In the genomic region with DNA sequence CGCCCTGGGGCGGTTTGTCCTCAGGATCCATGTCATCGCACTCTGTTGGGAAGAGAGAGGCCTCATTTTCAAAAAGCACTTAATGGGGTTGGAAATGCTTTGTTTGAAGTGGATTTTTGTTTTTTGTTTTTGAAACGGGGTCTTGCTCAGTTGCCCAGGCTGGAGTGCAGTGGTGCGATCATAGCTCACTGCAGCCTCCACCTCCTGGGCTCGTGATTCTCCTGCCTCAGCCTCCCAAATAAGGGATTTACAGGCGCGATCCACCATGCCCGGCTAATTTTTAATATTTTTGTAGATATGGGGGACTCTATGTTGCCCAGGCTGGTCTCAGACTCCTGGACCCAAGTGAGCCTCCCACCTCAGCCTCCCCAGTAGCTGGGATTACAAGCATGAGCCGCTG, we compare ENCODE assay signal across 2 cellular contexts.
TF ChIP-seq lines count a peak whose summit lies in the region.

No MANE protein-coding gene starts in this region.

TF ChIP-seq in HepG2, 621 proteins besides CTCF, POLR2A, EP300 and RAD21 (continues in another document):
- no peak for TF ChIP-seq ADNP (CRISPR knock-in tag; IDR thresholded peaks at IDR 0.05)
- no peak for TF ChIP-seq ZSCAN25 (CRISPR knock-in tag; IDR thresholded peaks at IDR 0.05)
- no peak for TF ChIP-seq RBM22 (optimal IDR thresholded peaks at IDR 0.05; ENCODE audit: low read length)
- no peak for TF ChIP-seq ZNF281 (CRISPR knock-in tag; IDR thresholded peaks at IDR 0.05; ENCODE audit: borderline replicate concordance)
- TF ChIP-seq, protein P1, sequence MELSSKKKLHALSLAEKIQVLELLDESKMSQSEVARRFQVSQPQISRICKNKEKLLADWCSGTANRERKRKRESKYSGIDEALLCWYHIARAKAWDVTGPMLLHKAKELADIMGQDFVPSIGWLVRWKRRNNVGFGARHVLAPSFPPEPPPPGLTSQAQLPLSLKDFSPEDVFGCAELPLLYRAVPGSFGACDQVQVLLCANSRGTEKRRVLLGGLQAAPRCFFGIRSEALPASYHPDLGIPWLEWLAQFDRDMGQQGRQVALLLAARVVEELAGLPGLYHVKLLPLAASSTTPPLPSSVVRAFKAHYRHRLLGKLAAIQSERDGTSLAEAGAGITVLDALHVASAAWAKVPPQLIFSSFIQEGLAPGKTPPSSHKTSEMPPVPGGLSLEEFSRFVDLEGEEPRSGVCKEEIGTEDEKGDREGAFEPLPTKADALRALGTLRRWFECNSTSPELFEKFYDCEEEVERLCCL (CRISPR knock-in tag; IDR thresholded peaks at IDR 0.05; ENCODE audit: borderline replicate concordance): no peak
- no peak for TF ChIP-seq ZBTB34 (CRISPR knock-in tag; IDR thresholded peaks at IDR 0.05)
- TF ChIP-seq ELF4 (CRISPR knock-in tag; IDR thresholded peaks at IDR 0.05; ENCODE audit: borderline replicate concordance): no peak
- TF ChIP-seq ZNF616 (CRISPR knock-in tag; IDR thresholded peaks at IDR 0.05; ENCODE audit: low read depth): no peak
- peak; percentile 70; the same call in 1 of the 2 replicates for TF ChIP-seq ZNF121 (CRISPR knock-in tag; IDR thresholded peaks at IDR 0.05)
- no peak for TF ChIP-seq U2AF2 (IDR thresholded peaks at IDR 0.05; ENCODE audit: low read depth, low read length)
- TF ChIP-seq ZNF770 (CRISPR knock-in tag; IDR thresholded peaks at IDR 0.05): peak; percentile 61; the same call in 1 of the 2 replicates
- TF ChIP-seq KDM5A (IDR thresholded peaks at IDR 0.05; ENCODE audit: borderline replicate concordance, low read length): no peak
- TF ChIP-seq, protein P2, sequence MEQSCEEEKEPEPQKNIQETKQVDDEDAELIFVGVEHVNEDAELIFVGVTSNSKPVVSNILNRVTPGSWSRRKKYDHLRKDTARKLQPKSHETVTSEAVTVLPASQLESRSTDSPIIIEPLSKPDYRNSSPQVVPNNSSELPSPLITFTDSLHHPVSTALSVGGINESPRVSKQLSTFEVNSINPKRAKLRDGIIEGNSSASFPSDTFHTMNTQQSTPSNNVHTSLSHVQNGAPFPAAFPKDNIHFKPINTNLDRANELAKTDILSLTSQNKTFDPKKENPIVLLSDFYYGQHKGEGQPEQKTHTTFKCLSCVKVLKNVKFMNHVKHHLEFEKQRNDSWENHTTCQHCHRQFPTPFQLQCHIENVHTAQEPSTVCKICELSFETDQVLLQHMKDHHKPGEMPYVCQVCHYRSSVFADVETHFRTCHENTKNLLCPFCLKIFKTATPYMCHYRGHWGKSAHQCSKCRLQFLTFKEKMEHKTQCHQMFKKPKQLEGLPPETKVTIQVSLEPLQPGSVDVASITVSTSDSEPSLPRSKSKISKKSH (CRISPR knock-in tag; IDR thresholded peaks at IDR 0.05; ENCODE audit: borderline replicate concordance): no peak
- TF ChIP-seq GLI4 (CRISPR knock-in tag; IDR thresholded peaks at IDR 0.05; ENCODE audit: borderline replicate concordance): no peak
- no peak for TF ChIP-seq ZNF589 (CRISPR knock-in tag; conservative IDR thresholded peaks at IDR 0.05)

TF ChIP-seq in K562, 482 proteins besides CTCF, POLR2A, EP300 and RAD21:
- TF ChIP-seq RREB1 (CRISPR knock-in tag; IDR thresholded peaks at IDR 0.05): no peak
- TF ChIP-seq SMAD2 (IDR thresholded peaks at IDR 0.05; ENCODE audit: low read depth, low read length): no peak
- peak; percentile 81 for TF ChIP-seq ZNF121 (CRISPR knock-in tag; conservative IDR thresholded peaks at IDR 0.05)
